ENCODE assay signal across 1 cellular context in the genomic region with DNA sequence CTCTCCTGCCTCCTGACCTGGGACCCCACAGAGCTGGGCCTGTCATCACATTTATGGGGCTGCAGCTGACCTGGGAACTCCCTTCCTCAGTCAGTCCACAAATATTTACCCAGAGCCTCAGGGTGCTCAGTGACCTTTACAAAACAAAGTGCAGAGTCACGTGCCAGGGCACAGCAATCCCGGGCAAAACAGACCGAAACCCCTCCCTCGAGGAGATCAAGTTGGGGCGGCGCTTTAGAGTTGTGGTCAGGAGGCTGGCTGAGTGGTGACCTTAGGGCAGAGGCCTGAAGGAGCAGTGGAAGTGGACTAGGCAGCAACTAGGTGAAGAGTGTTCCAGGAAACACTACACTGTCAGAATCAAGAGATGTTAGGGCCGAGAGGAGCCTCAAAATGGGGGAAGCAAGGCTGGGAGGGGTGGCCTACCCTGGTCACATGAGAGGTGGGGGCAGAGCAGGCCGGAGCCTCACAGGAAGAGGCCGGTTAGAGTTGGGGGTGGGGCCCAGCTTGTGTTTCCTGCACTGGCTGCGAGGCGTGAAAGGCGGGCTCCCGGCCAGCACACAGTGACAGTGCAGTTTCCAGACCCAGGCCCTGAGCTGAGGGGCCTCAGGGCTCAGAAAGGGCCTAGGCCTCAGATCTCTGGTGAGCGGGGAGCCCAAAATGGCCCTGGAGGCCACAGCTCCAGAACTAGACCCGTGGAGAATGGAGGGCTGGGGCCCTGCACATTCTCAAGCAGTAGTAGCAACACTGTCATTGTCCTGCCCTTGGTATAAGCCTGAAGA.
TF ChIP-seq lines count a peak whose summit lies in the region.

No MANE protein-coding gene starts in this region.

TF ChIP-seq in A549, 52 proteins besides CTCF, POLR2A, EP300 and RAD21 (continued from another document):
- TF ChIP-seq ZC3H11A (IDR thresholded peaks at IDR 0.05) (no peak), RCOR1 (IDR thresholded peaks at IDR 0.05; ENCODE audit: low read depth, low read length) (no peak), GATA3 (IDR thresholded peaks at IDR 0.05; ENCODE audit: borderline replicate concordance) (peak; percentile 93), RARB (CRISPR knock-in tag; IDR thresholded peaks at IDR 0.05) (peak; percentile 85; the same call in 1 of the 2 replicates), HDAC2 (IDR thresholded peaks at IDR 0.05) (no peak), MAFK (IDR thresholded peaks at IDR 0.05; ENCODE audit: partially characterized antibody) (peak; percentile 99), REST (IDR thresholded peaks at IDR 0.05) (no peak; the same call in 1 of the 2 replicates), JUN (IDR thresholded peaks at IDR 0.05) (peak; percentile 73 to 95), HOXA7 (CRISPR knock-in tag; IDR thresholded peaks at IDR 0.05) (peak; percentile 96), ZFP36 (IDR thresholded peaks at IDR 0.05; ENCODE audit: borderline replicate concordance, partially characterized antibody) (no peak), ESRRA (IDR thresholded peaks at IDR 0.05; ENCODE audit: borderline replicate concordance, low read length) (peak; percentile 71), POLR2AphosphoS2 (conservative IDR thresholded peaks at IDR 0.05; ENCODE audit: low read length) (peak; percentile 56; the same call in 1 of the 2 replicates), CBX2 (IDR thresholded peaks at IDR 0.05; ENCODE audit: borderline replicate concordance, low read depth) (no peak), TP53 (CRISPR knock-in tag; IDR thresholded peaks at IDR 0.05) (peak; percentile 82), RFX5 (IDR thresholded peaks at IDR 0.05) (peak; percentile 58), FOSL2 (IDR thresholded peaks at IDR 0.05) (no peak), FOSL2 (CRISPR knock-in tag; IDR thresholded peaks at IDR 0.05) (peak; percentile 85), SMC3 (IDR thresholded peaks at IDR 0.05) (0 out of 3 replicates have a peak, but pooled peaks have one; percentile 2), ATOH8 (CRISPR knock-in tag; IDR thresholded peaks at IDR 0.05; ENCODE audit: low read depth) (peak; percentile 91), CBX8 (IDR thresholded peaks at IDR 0.05) (no peak), MYC (IDR thresholded peaks at IDR 0.05; ENCODE audit: borderline replicate concordance, low read length) (peak; percentile 22; the same call in 1 of the 2 replicates), ZNF302 (CRISPR knock-in tag; IDR thresholded peaks at IDR 0.05) (peak; percentile 55; the same call in 1 of the 2 replicates), HMGXB4 (CRISPR knock-in tag; IDR thresholded peaks at IDR 0.05; ENCODE audit: borderline replicate concordance) (no peak), SREBF2 (IDR thresholded peaks at IDR 0.05) (no peak), CHD2 (IDR thresholded peaks at IDR 0.05; ENCODE audit: low read length, partially characterized antibody) (peak; percentile 31), BHLHE40 (IDR thresholded peaks at IDR 0.05; ENCODE audit: low read depth, low read length) (peak; percentile 91), MAZ (IDR thresholded peaks at IDR 0.05; ENCODE audit: borderline replicate concordance, low read depth, low read length) (peak; percentile 79; the same call in 1 of the 2 replicates), HOXB13 (CRISPR knock-in tag; IDR thresholded peaks at IDR 0.05; ENCODE audit: low read depth) (peak; percentile 91), FOXS1 (CRISPR knock-in tag; IDR thresholded peaks at IDR 0.05) (peak; percentile 82; the same call in 1 of the 2 replicates), KDM1A (IDR thresholded peaks at IDR 0.05; ENCODE audit: low read depth) (no peak), EHF (CRISPR knock-in tag; IDR thresholded peaks at IDR 0.05) (peak; percentile 87), FOSB (CRISPR knock-in tag; IDR thresholded peaks at IDR 0.05) (peak; percentile 92), JUNB (IDR thresholded peaks at IDR 0.05) (peak; percentile 50), PHF8 (IDR thresholded peaks at IDR 0.05; ENCODE audit: borderline replicate concordance, low read depth) (no peak), EHMT2 (IDR thresholded peaks at IDR 0.05; ENCODE audit: low read depth) (no peak)
- TF ChIP-seq, protein P1, sequence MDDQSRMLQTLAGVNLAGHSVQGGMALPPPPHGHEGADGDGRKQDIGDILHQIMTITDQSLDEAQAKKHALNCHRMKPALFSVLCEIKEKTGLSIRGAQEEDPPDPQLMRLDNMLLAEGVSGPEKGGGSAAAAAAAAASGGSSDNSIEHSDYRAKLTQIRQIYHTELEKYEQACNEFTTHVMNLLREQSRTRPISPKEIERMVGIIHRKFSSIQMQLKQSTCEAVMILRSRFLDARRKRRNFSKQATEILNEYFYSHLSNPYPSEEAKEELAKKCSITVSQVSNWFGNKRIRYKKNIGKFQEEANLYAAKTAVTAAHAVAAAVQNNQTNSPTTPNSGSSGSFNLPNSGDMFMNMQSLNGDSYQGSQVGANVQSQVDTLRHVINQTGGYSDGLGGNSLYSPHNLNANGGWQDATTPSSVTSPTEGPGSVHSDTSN (IDR thresholded peaks at IDR 0.05) = peak; percentile 79; the same call in 1 of the 2 replicates
- TF ChIP-seq, protein P2, sequence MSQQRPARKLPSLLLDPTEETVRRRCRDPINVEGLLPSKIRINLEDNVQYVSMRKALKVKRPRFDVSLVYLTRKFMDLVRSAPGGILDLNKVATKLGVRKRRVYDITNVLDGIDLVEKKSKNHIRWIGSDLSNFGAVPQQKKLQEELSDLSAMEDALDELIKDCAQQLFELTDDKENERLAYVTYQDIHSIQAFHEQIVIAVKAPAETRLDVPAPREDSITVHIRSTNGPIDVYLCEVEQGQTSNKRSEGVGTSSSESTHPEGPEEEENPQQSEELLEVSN (IDR thresholded peaks at IDR 0.05; ENCODE audit: borderline replicate concordance, low read depth) = peak; percentile 79
- TF ChIP-seq, protein P3, sequence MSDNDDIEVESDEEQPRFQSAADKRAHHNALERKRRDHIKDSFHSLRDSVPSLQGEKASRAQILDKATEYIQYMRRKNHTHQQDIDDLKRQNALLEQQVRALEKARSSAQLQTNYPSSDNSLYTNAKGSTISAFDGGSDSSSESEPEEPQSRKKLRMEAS (IDR thresholded peaks at IDR 0.05) = peak; percentile 93
